Comparison of ENCODE assay signal across 9 cellular contexts in genomic region chr5:39274388-39275085, GRCh38. TPM values are rescaled to one million over a fixed set of nuclear protein-coding genes. Genes with fewer than 3 reads are reported as not detected.
DNase-seq lines count a peak whose midpoint lies in the region; ATAC-seq and TF ChIP-seq lines count a peak whose summit lies in the region.
"Had no signal": no experiment of that assay in that cellular context is flagged by ENCODE, and none has a peak within 500 bp of the region (broad histone marks: within the 10 kb centered on the region; RNA-seq: fewer than 3 reads in every experiment).

No MANE protein-coding gene starts in this region.

- no peak overlapping the region for H3K4me2 ChIP-seq in PC-3 (ENCODE audit: low read length)

- H3K4me3 ChIP-seq in GM12865 (ENCODE audit: low read depth, low read length) (peak overlapping the region; percentile 49), colonic mucosa (no peak overlapping the region), PC-3 (ENCODE audit: low read length) (no peak overlapping the region)

- H3K27ac ChIP-seq in colonic mucosa (peak overlapping the region; percentile 70), substantia nigra (ENCODE audit: low read depth, low read length, poor library complexity, severe bottlenecking) (peak overlapping the region; percentile 54), PC-3 (ENCODE audit: low read length) (no peak overlapping the region)

- H3K36me3 ChIP-seq in colonic mucosa (no peaks in the 10 kb centered on the region), PC-3 (ENCODE audit: low read depth, low read length) (no peaks in the 10 kb centered on the region)

- no peaks in the 10 kb centered on the region for H3F3A ChIP-seq in PC-3 (ENCODE audit: low read length, unreplicated experiment)

- ATAC-seq in GM21528 (IDR thresholded peaks at IDR 0.05; ENCODE audit: low FRiP score, unreplicated experiment) (peak; percentile 87), PC-3 (no peak)

- no peaks in the 10 kb centered on the region for H4K20me1 ChIP-seq in PC-3 (ENCODE audit: low read length)

- POLR2A ChIA-PET in PC-3 (lab: Charles Lee; ENCODE audit: unreplicated experiment) = no interaction called here

- TF ChIP-seq CTCF in GM12865 (IDR thresholded peaks at IDR 0.05; ENCODE audit: insufficient read depth, low read depth, low read length, missing control alignments) (no peak), colonic mucosa (IDR thresholded peaks at IDR 0.05) (no peak), PC-3 (conservative IDR thresholded peaks at IDR 0.05; ENCODE audit: low read depth, low read length) (no peak)

- H3K9me2 ChIP-seq in PC-3 (replicated peaks; ENCODE audit: low read length) = no peaks in the 10 kb centered on the region

- BruUV-seq in PC-3 (replicated peaks; lab: Mats Ljungman, UMichigan) = no TSS peak

- H3K27me3 ChIP-seq in colonic mucosa = no peaks in the 10 kb centered on the region
- H3K27me3 ChIP-seq in PC-3 (ENCODE audit: low read length) = no peaks in the 10 kb centered on the region

- H3K9me3 ChIP-seq in colonic mucosa (no peaks in the 10 kb centered on the region), PC-3 (ENCODE audit: low read length) (no peaks in the 10 kb centered on the region)

- no peaks in the 10 kb centered on the region for H3K79me2 ChIP-seq in PC-3 (ENCODE audit: low read length)

- CTCF ChIA-PET in PC-3 (lab: Charles Lee) = no interaction called here

- intact Hi-C loops in colonic mucosa (cut with DNase I) (no loop called here), PC-3 (cut with micrococcal nuclease) (no loop called here)

- H3K4me1 ChIP-seq in colonic mucosa (peaks cover 5% of the 10 kb centered on the region), PC-3 (ENCODE audit: insufficient read depth, low read length) (no peaks in the 10 kb centered on the region)

- H2AFZ ChIP-seq in PC-3 (ENCODE audit: low read length) = no peak overlapping the region

- no peak overlapping the region for H3K9ac ChIP-seq in colonic mucosa (ENCODE audit: low read depth in 2 of 2, low read length in 2 of 2)
- no peak overlapping the region for H3K9ac ChIP-seq in PC-3 (ENCODE audit: low read length)

- DNase-seq in GM12865 (ENCODE audit: low read depth) (peak; percentile 59), KG1 (lab: John Stamatoyannopoulos, UW) (peak; percentile 68), colonic mucosa (no peak), substantia nigra (lab: John Stamatoyannopoulos, UW) (no peak), DMS153 treated with DMSO at 0.1 percent for 48 hours (lab: John Stamatoyannopoulos, UW; ENCODE audit: unreplicated experiment) (no peak), NCI-H1048 (lab: John Stamatoyannopoulos, UW) (no peak), PC-3 (no peak)

RNA-seq across cellular contexts. Expression of gene FYB1, which starts 55.2 kb away (rescaled TPM):
- total RNA-seq in colonic mucosa (1 to 10 TPM; 6.1 to 8.6 TPM), PC-3 (2014; rRNA removed) (0.81 and 1.1 TPM in 2 replicates)
- total RNA-seq: HT1080 had no signal

Comparison
In these comparisons a context has a peak if more than half of its experiments do, and no peak if none do; other contexts are left out.
1. DNase-seq: peak in GM12865 (single experiment) and KG1 (single experiment); none in colonic mucosa (single experiment), substantia nigra (0 of 49), DMS153 treated with DMSO at 0.1 percent for 48 hours (single experiment), NCI-H1048 (single experiment) and PC-3 (single experiment).